Comparison of ENCODE assay signal across 9 cellular contexts in the genomic region with DNA sequence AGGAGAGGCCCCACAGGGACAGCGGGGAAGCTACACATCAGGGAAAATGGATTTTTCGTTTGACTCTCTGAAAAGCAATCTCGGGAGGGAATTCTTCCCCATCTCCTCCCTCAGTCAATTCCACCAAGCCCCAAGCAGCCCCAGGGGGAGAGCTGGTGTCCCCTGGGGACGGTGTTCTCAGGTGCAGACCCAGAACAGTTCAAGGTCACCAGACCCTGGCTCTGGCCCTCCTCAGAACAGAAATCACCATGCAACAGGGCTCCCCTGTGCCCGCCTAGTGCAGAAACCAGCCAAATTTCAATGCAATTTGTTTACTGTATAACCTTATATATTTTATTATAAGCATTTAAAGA.
"Had no signal": no experiment of that assay in that cellular context is flagged by ENCODE, and none has a peak within 500 bp of the region (broad histone marks: within the 10 kb centered on the region; RNA-seq: fewer than 3 reads in every experiment).

No MANE protein-coding gene starts in this region.

- H3K27ac Mint-ChIP-seq: activated CD4-positive, alpha-beta T cell treated with anti-CD3 and anti-CD28 coated beads, Interleukin-2, amount 10 ng/mL, durations not matched to agents 7 days and 5 days; activated CD8-positive, alpha-beta T cell treated with anti-CD3 and anti-CD28 coated beads, Interleukin-2, amount 10 ng/mL, durations not matched to agents 7 days and 5 days; activated naive CD8-positive, alpha-beta T cell; effector memory CD8-positive, alpha-beta T cell; natural killer cell; T-cell had no signal

- DNase-seq: activated CD4-positive, alpha-beta T cell treated with anti-CD3 and anti-CD28 coated beads, Interleukin-2, amount 10 ng/mL, durations not matched to agents 7 days and 5 days; activated CD8-positive, alpha-beta T cell treated with anti-CD3 and anti-CD28 coated beads, Interleukin-2, amount 10 ng/mL, durations not matched to agents 7 days and 5 days; activated gamma-delta T cell treated with Interleukin-2 at 50 U/mL for 16 hours; effector memory CD8-positive, alpha-beta T cell; natural killer cell; stimulated activated naive B cell treated with anti-CD40 and anti-IgM and Interleukin-4, amounts not matched to agents 10 μg/mL and 1 μg/mL and 100 μg/mL, for 72 hours; T-cell had no signal

- H3K4me3 Mint-ChIP-seq: activated CD4-positive, alpha-beta T cell treated with anti-CD3 and anti-CD28 coated beads, Interleukin-2, amount 10 ng/mL, durations not matched to agents 7 days and 5 days; activated CD8-positive, alpha-beta T cell treated with anti-CD3 and anti-CD28 coated beads, Interleukin-2, amount 10 ng/mL, durations not matched to agents 7 days and 5 days; activated naive CD8-positive, alpha-beta T cell; effector memory CD8-positive, alpha-beta T cell; natural killer cell; stimulated activated naive B cell treated with anti-CD40 and anti-IgM and Interleukin-4, amounts not matched to agents 10 μg/mL and 1 μg/mL and 100 μg/mL, for 72 hours; T-cell had no signal

- ATAC-seq: activated CD8-positive, alpha-beta T cell treated with anti-CD3 and anti-CD28 coated beads, Interleukin-2, amount 10 ng/mL, durations not matched to agents 7 days and 5 days; effector memory CD8-positive, alpha-beta T cell; natural killer cell; stimulated activated naive B cell treated with anti-CD40 and anti-IgM and Interleukin-4, amounts not matched to agents 10 μg/mL and 1 μg/mL and 100 μg/mL, for 72 hours; T-cell had no signal

- H3K4me1 Mint-ChIP-seq: natural killer cell had no signal

- H3K36me3 ChIP-seq: neutrophil had no signal

- H3K27ac ChIP-seq: neutrophil had no signal

- H3K36me3 Mint-ChIP-seq: activated naive CD8-positive, alpha-beta T cell; natural killer cell; T-cell had no signal

- H3K9me3 ChIP-seq: neutrophil had no signal

- H3K9me3 Mint-ChIP-seq: activated CD4-positive, alpha-beta T cell treated with anti-CD3 and anti-CD28 coated beads, Interleukin-2, amount 10 ng/mL, durations not matched to agents 7 days and 5 days; effector memory CD8-positive, alpha-beta T cell; natural killer cell; T-cell had no signal
